1 cellular context compared by ENCODE assay signal in genomic region chr7:24825931-24826661, GRCh38.
TF ChIP-seq lines count a peak whose summit lies in the region.

No MANE protein-coding gene starts in this region.

TF ChIP-seq in HepG2, 621 proteins besides CTCF, POLR2A, EP300 and RAD21 (continued from another document and continues in another):
- TF ChIP-seq ZBTB43 (CRISPR knock-in tag; conservative IDR thresholded peaks at IDR 0.05) = no peak
- TF ChIP-seq ZMAT5 (CRISPR knock-in tag; IDR thresholded peaks at IDR 0.05; ENCODE audit: borderline replicate concordance, low read depth) = no peak
- TF ChIP-seq ZNF709 (CRISPR knock-in tag; IDR thresholded peaks at IDR 0.05) = no peak
- TF ChIP-seq ZNF672 (CRISPR knock-in tag; IDR thresholded peaks at IDR 0.05) = no peak
- no peak for TF ChIP-seq ZSCAN30 (CRISPR knock-in tag; IDR thresholded peaks at IDR 0.05)
- TF ChIP-seq ZNF207 (IDR thresholded peaks at IDR 0.05; ENCODE audit: borderline replicate concordance) = no peak
- no peak for TF ChIP-seq MTF2 (CRISPR knock-in tag; IDR thresholded peaks at IDR 0.05; ENCODE audit: borderline replicate concordance)
- no peak for TF ChIP-seq MTF1 (CRISPR knock-in tag; IDR thresholded peaks at IDR 0.05)
- no peak for TF ChIP-seq ZNF747 (CRISPR knock-in tag; IDR thresholded peaks at IDR 0.05; ENCODE audit: borderline replicate concordance)
- no peak for TF ChIP-seq PTBP1 (IDR thresholded peaks at IDR 0.05; ENCODE audit: low read depth, low read length, poor library complexity, severe bottlenecking)
- TF ChIP-seq DRAP1 (CRISPR knock-in tag; IDR thresholded peaks at IDR 0.05) = peak; percentile 32; the same call in 1 of the 2 replicates
- no peak for TF ChIP-seq ZNF557 (CRISPR knock-in tag; IDR thresholded peaks at IDR 0.05)
- no peak for TF ChIP-seq CEBPZ (IDR thresholded peaks at IDR 0.05; ENCODE audit: low read length)
- no peak for TF ChIP-seq PRPF4 (IDR thresholded peaks at IDR 0.05; ENCODE audit: low read depth, low read length, poor library complexity, severe bottlenecking)
- TF ChIP-seq RORA (CRISPR knock-in tag; IDR thresholded peaks at IDR 0.05) = no peak
- no peak; the same call in 1 of the 2 replicates for TF ChIP-seq REPIN1 (CRISPR knock-in tag; IDR thresholded peaks at IDR 0.05; ENCODE audit: borderline replicate concordance, low read depth)
- no peak for TF ChIP-seq SMYD3 (CRISPR knock-in tag; IDR thresholded peaks at IDR 0.05)
- TF ChIP-seq PATZ1 (CRISPR knock-in tag; IDR thresholded peaks at IDR 0.05) = no peak
- no peak for TF ChIP-seq NFRKB (IDR thresholded peaks at IDR 0.05)
- no peak for TF ChIP-seq ZIK1 (CRISPR knock-in tag; IDR thresholded peaks at IDR 0.05; ENCODE audit: borderline replicate concordance, low read depth)
- no peak for TF ChIP-seq ZNF841 (CRISPR knock-in tag; IDR thresholded peaks at IDR 0.05; ENCODE audit: borderline replicate concordance)
- TF ChIP-seq ZNF335 (CRISPR knock-in tag; IDR thresholded peaks at IDR 0.05) = no peak
- TF ChIP-seq HDAC1 (CRISPR knock-in tag; IDR thresholded peaks at IDR 0.05) = no peak
- TF ChIP-seq HNF4A (CRISPR knock-in tag; IDR thresholded peaks at IDR 0.05) = peak; percentile 90
- no peak; the same call in 1 of the 2 replicates for TF ChIP-seq HOXA3 (CRISPR knock-in tag; IDR thresholded peaks at IDR 0.05)
- no peak for TF ChIP-seq SNRNP70 (IDR thresholded peaks at IDR 0.05; ENCODE audit: low read depth, low read length)
- 0 out of 2 replicates have a peak, but pooled peaks have one; percentile 25 for TF ChIP-seq ZNF430 (CRISPR knock-in tag; IDR thresholded peaks at IDR 0.05)
- 0 out of 2 replicates have a peak, but pooled peaks have one; percentile 22 for TF ChIP-seq THAP11 (CRISPR knock-in tag; IDR thresholded peaks at IDR 0.05)
- TF ChIP-seq TAF15 (IDR thresholded peaks at IDR 0.05; ENCODE audit: low read depth, low read length, poor library complexity, severe bottlenecking) = no peak
- no peak for TF ChIP-seq PCBP1 (IDR thresholded peaks at IDR 0.05; ENCODE audit: borderline replicate concordance, low read depth, low read length)
- no peak for TF ChIP-seq ZNF296 (CRISPR knock-in tag; conservative IDR thresholded peaks at IDR 0.05)
- no peak for TF ChIP-seq ZNF530 (CRISPR knock-in tag; IDR thresholded peaks at IDR 0.05; ENCODE audit: low read depth)
- no peak for TF ChIP-seq ZNF770 (CRISPR knock-in tag; IDR thresholded peaks at IDR 0.05)
- no peak for TF ChIP-seq SP2 (CRISPR knock-in tag; IDR thresholded peaks at IDR 0.05)
- TF ChIP-seq ZNF572 (CRISPR knock-in tag; IDR thresholded peaks at IDR 0.05) = no peak
- TF ChIP-seq BRCA1 (CRISPR knock-in tag; IDR thresholded peaks at IDR 0.05) = 0 out of 2 replicates have a peak, but pooled peaks have one; percentile 45
- TF ChIP-seq ZNF251 (CRISPR knock-in tag; IDR thresholded peaks at IDR 0.05) = no peak
- TF ChIP-seq SMAD1 (CRISPR knock-in tag; IDR thresholded peaks at IDR 0.05; ENCODE audit: borderline replicate concordance, low read depth) = no peak
- TF ChIP-seq POGK (CRISPR knock-in tag; conservative IDR thresholded peaks at IDR 0.05) = no peak
- no peak for TF ChIP-seq ZBTB3 (CRISPR knock-in tag; IDR thresholded peaks at IDR 0.05; ENCODE audit: borderline replicate concordance, low read depth)
- peak; percentile 73 for TF ChIP-seq SAP130 (CRISPR knock-in tag; IDR thresholded peaks at IDR 0.05; ENCODE audit: low read depth)
- TF ChIP-seq FOXK1 (CRISPR knock-in tag; IDR thresholded peaks at IDR 0.05; ENCODE audit: borderline replicate concordance, low read depth) = no peak
- TF ChIP-seq ARNT (IDR thresholded peaks at IDR 0.05) = no peak
- TF ChIP-seq GABPA (IDR thresholded peaks at IDR 0.05; ENCODE audit: low read depth, low read length) = no peak
- no peak for TF ChIP-seq GABPA (CRISPR knock-in tag; IDR thresholded peaks at IDR 0.05; ENCODE audit: low read depth)
- no peak for TF ChIP-seq HES4 (CRISPR knock-in tag; IDR thresholded peaks at IDR 0.05; ENCODE audit: borderline replicate concordance)
- TF ChIP-seq PREB (CRISPR knock-in tag; IDR thresholded peaks at IDR 0.05) = no peak
- peak; percentile 82 for TF ChIP-seq PAXIP1 (CRISPR knock-in tag; conservative IDR thresholded peaks at IDR 0.05)
- no peak for TF ChIP-seq THAP7 (CRISPR knock-in tag; IDR thresholded peaks at IDR 0.05)
- TF ChIP-seq GPN1 (CRISPR knock-in tag; IDR thresholded peaks at IDR 0.05; ENCODE audit: borderline replicate concordance) = no peak
- 0 out of 2 replicates have a peak, but pooled peaks have one; percentile 58 for TF ChIP-seq ZNF766 (CRISPR knock-in tag; IDR thresholded peaks at IDR 0.05; ENCODE audit: borderline replicate concordance)
- TF ChIP-seq HNRNPH1 (optimal IDR thresholded peaks at IDR 0.05; ENCODE audit: low read depth, low read length) = no peak
- peak; percentile 58; the same call in 1 of the 2 replicates for TF ChIP-seq ZNF788 (CRISPR knock-in tag; IDR thresholded peaks at IDR 0.05; ENCODE audit: borderline replicate concordance)
- no peak for TF ChIP-seq ZNF7 (CRISPR knock-in tag; IDR thresholded peaks at IDR 0.05)
- no peak for TF ChIP-seq ZNF674 (CRISPR knock-in tag; IDR thresholded peaks at IDR 0.05; ENCODE audit: low read depth)
- no peak for TF ChIP-seq ATRX (CRISPR knock-in tag; IDR thresholded peaks at IDR 0.05; ENCODE audit: borderline replicate concordance)
